In genomic region chr4:147683717-147684700, GRCh38 we compare ENCODE assay signal across 1 cellular context.
TF ChIP-seq lines count a peak whose summit lies in the region.

Gene PRMT9, minus strand, starts transcription at chr4:147684163. Its CDS starts 176 bp downstream, at chr4:147683987.

TF ChIP-seq in WTC11, 78 proteins besides CTCF, POLR2A, EP300 and RAD21 (continued from another document):
- TF ChIP-seq ARID4B (CRISPR knock-in tag; IDR thresholded peaks at IDR 0.05; ENCODE audit: borderline replicate concordance): 0 out of 2 replicates have a peak, but pooled peaks have one; percentile 30
- no peak for TF ChIP-seq ATF3 (CRISPR knock-in tag; conservative IDR thresholded peaks at IDR 0.05)
- TF ChIP-seq TP53 (CRISPR knock-in tag; IDR thresholded peaks at IDR 0.05): no peak
- TF ChIP-seq TEAD1 (CRISPR knock-in tag; IDR thresholded peaks at IDR 0.05): peak; percentile 79
- TF ChIP-seq MLX (CRISPR knock-in tag; IDR thresholded peaks at IDR 0.05): no peak
- TF ChIP-seq ZNF219 (CRISPR knock-in tag; IDR thresholded peaks at IDR 0.05; ENCODE audit: borderline replicate concordance): no peak
- TF ChIP-seq SMAD3 (CRISPR knock-in tag; IDR thresholded peaks at IDR 0.05; ENCODE audit: borderline replicate concordance): peak; percentile 86
- no peak for TF ChIP-seq ZNF138 (CRISPR knock-in tag; conservative IDR thresholded peaks at IDR 0.05)
- TF ChIP-seq ZNF317 (CRISPR knock-in tag; IDR thresholded peaks at IDR 0.05; ENCODE audit: borderline replicate concordance, low read depth): no peak
- TF ChIP-seq KAT7 (CRISPR knock-in tag; IDR thresholded peaks at IDR 0.05; ENCODE audit: borderline replicate concordance): peak; percentile 77
- no peak for TF ChIP-seq FOXJ3 (CRISPR knock-in tag; IDR thresholded peaks at IDR 0.05; ENCODE audit: borderline replicate concordance)
- peak; percentile 92; the same call in 1 of the 2 replicates for TF ChIP-seq ZNF532 (CRISPR knock-in tag; IDR thresholded peaks at IDR 0.05; ENCODE audit: borderline replicate concordance)
- 0 out of 2 replicates have a peak, but pooled peaks have one; percentile 66 for TF ChIP-seq IRF1 (CRISPR knock-in tag; IDR thresholded peaks at IDR 0.05)
- no peak for TF ChIP-seq E2F4 (CRISPR knock-in tag; IDR thresholded peaks at IDR 0.05; ENCODE audit: borderline replicate concordance, low read depth)
- TF ChIP-seq RELA (CRISPR knock-in tag; IDR thresholded peaks at IDR 0.05; ENCODE audit: borderline replicate concordance): no peak
- peak; percentile 52; the same call in 1 of the 2 replicates for TF ChIP-seq USF2 (CRISPR knock-in tag; IDR thresholded peaks at IDR 0.05)
- no peak for TF ChIP-seq JUN (CRISPR knock-in tag; IDR thresholded peaks at IDR 0.05)
- TF ChIP-seq RORB (CRISPR knock-in tag; IDR thresholded peaks at IDR 0.05): no peak
- no peak for TF ChIP-seq NFYB (CRISPR knock-in tag; conservative IDR thresholded peaks at IDR 0.05; ENCODE audit: low read depth)
- no peak for TF ChIP-seq ZNF263 (CRISPR knock-in tag; IDR thresholded peaks at IDR 0.05; ENCODE audit: low read depth)
- TF ChIP-seq CREM (CRISPR knock-in tag; IDR thresholded peaks at IDR 0.05): peak; percentile 96
- TF ChIP-seq ESRRA (CRISPR knock-in tag; IDR thresholded peaks at IDR 0.05; ENCODE audit: borderline replicate concordance): no peak
